In the genomic region with DNA sequence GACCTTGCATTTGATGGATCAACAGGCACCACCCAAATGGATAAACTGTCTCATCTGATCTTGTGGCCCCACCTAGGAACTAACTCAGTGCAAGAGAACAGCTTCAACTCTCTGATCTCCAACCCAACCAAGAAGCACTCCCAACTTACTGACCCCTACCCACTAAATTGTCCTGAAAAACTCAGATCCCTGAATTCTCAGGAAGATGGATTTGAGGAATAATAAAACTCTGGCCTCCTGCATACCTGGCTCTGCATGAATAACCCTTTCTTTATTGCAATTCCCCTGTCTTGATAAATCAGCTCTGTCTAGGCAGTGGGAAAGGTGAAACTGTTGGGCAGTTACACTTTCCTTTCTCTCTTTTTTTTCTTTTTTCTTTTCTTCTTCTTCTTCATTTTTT, we compare ENCODE assay signal across 31 cellular contexts.
"Had no signal": no experiment of that assay in that cellular context is flagged by ENCODE, and none has a peak within 500 bp of the region (broad histone marks: within the 10 kb centered on the region; RNA-seq: fewer than 3 reads in every experiment).

No MANE protein-coding gene starts in this region.

- ATAC-seq: activated naive CD4-positive, alpha-beta T cell treated with anti-CD3 and anti-CD28 coated beads, Interleukin-2, amount 50 U/mL, for 72 hours; activated naive CD8-positive, alpha-beta T cell treated with anti-CD3 and anti-CD28 coated beads, Interleukin-2, amount 50 U/mL, for 24 hours; activated T-cell treated with anti-CD3 and anti-CD28 coated beads, Interleukin-2, amount 50 U/mL, for 4 hours; activated T-cell treated with anti-CD3 and anti-CD28 coated beads, Interleukin-2, amount 50 U/mL, for 72 hours; activated T-helper 17 cell treated with anti-CD3 and anti-CD28 coated beads, Interleukin-2, amount 50 U/mL, for 72 hours; body of pancreas had no signal

- DNase-seq: activated effector memory CD4-positive, alpha-beta T cell treated with anti-CD3 and anti-CD28 coated beads, Interleukin-2, amount 50 U/mL, for 16 hours; activated effector memory CD4-positive, alpha-beta T cell treated with Interleukin-2 at 50 U/mL for 16 hours; activated gamma-delta T cell; activated gamma-delta T cell treated with Interleukin-2 at 50 U/mL for 16 hours; activated naive CD4-positive, alpha-beta T cell; activated naive CD4-positive, alpha-beta T cell treated with anti-CD3 and anti-CD28 coated beads for 36 hours; activated naive CD4-positive, alpha-beta T cell treated with anti-CD3 and anti-CD28 coated beads, Interleukin-2, amount 10 ng/mL, durations not matched to agents 7 days and 5 days; activated naive CD4-positive, alpha-beta T cell treated with anti-CD3 and anti-CD28 coated beads, Interleukin-2, amount 50 U/mL, for 16 hours; activated naive CD4-positive, alpha-beta T cell treated with Interleukin-2 at 50 U/mL for 16 hours; activated naive CD8-positive, alpha-beta T cell treated with anti-CD3 and anti-CD28 coated beads for 36 hours; activated naive CD8-positive, alpha-beta T cell treated with anti-CD3 and anti-CD28 coated beads, Interleukin-2, amount 10 ng/mL, durations not matched to agents 7 days and 5 days; activated naive CD8-positive, alpha-beta T cell treated with anti-CD3 and anti-CD28 coated beads, Interleukin-2, amount 50 U/mL, for 24 hours; activated T-cell treated with anti-CD3 and anti-CD28 coated beads, Interleukin-2, amount 50 U/mL, for 1 hour; activated T-cell treated with anti-CD3 and anti-CD28 coated beads, Interleukin-2, amount 50 U/mL, for 24 hours; activated T-cell treated with anti-CD3 and anti-CD28 coated beads, Interleukin-2, amount 50 U/mL, for 4 hours; activated T-cell treated with anti-CD3 and anti-CD28 coated beads, Interleukin-2, amount 50 U/mL, for 48 hours; activated T-cell treated with anti-CD3 and anti-CD28 coated beads, Interleukin-2, amount 50 U/mL, for 72 hours; adrenal gland; amniotic stem cell; amygdala; anterior cingulate cortex; aorta; body of pancreas; brain microvascular endothelial cell; caudate nucleus; central memory CD4-positive, alpha-beta T cell; cerebellar nuclear complex had no signal

- FAIRE-seq: astrocyte, bronchial epithelial cell had no signal
